ENCODE assay signal across 18 cellular contexts in the genomic region with DNA sequence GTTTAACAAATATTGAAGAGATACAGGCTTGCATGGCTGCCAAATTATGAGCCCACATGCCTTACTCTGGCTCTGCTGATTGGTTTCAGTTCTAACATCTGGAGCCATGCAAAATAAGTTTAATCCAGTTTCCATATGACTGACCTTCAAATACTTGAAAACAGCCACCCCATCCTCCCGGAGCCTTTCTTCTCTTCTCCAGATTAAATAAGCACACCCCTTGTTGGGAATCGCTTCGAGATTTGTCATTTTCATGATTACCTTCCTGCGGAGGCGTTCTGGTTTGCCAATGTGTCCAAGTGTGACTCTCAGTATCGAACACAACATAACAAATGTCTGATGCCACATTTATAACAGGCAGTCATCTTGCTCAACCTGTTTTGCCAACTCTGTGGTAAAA.
DNase-seq lines count a peak whose midpoint lies in the region; ATAC-seq and TF ChIP-seq lines count a peak whose summit lies in the region.
"Had no signal": no experiment of that assay in that cellular context is flagged by ENCODE, and none has a peak within 500 bp of the region (broad histone marks: within the 10 kb centered on the region; RNA-seq: fewer than 3 reads in every experiment).

No MANE protein-coding gene starts in this region.

- no peak overlapping the region for H3K4me3 Mint-ChIP-seq in activated T-cell treated with anti-CD3 and anti-CD28 coated beads, Interleukin-2, amount 50 U/mL, for 24 hours
- H3K4me3 Mint-ChIP-seq: activated naive CD8-positive, alpha-beta T cell treated with anti-CD3 and anti-CD28 coated beads, Interleukin-2, amount 50 U/mL, for 24 hours; activated T-cell treated with anti-CD3 and anti-CD28 coated beads, Interleukin-2, amount 50 U/mL, for 4 hours; T-helper 2 cell treated with Interferon-gamma antibody and Interleukin-4, amounts not matched to agents 5 μg/mL and 100 μg/mL, for 36 hours had no signal

- H3K36me3 ChIP-seq in ACC112 (ENCODE audit: insufficient read depth, low read length) (no peaks in the 10 kb centered on the region), GM23248 (ENCODE audit: low read depth) (no peaks in the 10 kb centered on the region), body of pancreas (replicated peaks in 1 of 2; ENCODE audit: insufficient read depth in 1 of 2, low read depth in 2 of 2) (no peaks in the 10 kb centered on the region)
- H3K36me3 ChIP-seq: right lobe of liver had no signal

- no peaks in the 10 kb centered on the region for H3K36me3 Mint-ChIP-seq in activated T-cell treated with anti-CD3 and anti-CD28 coated beads, Interleukin-2, amount 50 U/mL, for 24 hours (ENCODE audit: low read depth)

- no peaks in the 10 kb centered on the region for H3K9me3 ChIP-seq in GM23248 (ENCODE audit: low read depth)
- H3K9me3 ChIP-seq in body of pancreas, result no peaks in the 10 kb centered on the region
- H3K9me3 ChIP-seq: right lobe of liver had no signal

- peak overlapping the region; percentile 73 for H3K4me2 ChIP-seq in GM23248 (ENCODE audit: unreplicated experiment)

- peaks cover 9% of the 10 kb centered on the region for H3F3A ChIP-seq in GM23248 (ENCODE audit: insufficient read depth)

- H3K27me3 ChIP-seq in ACC112 (ENCODE audit: insufficient read depth, low read length) (no peaks in the 10 kb centered on the region), GM23248 (replicated peaks; ENCODE audit: insufficient read depth) (no peaks in the 10 kb centered on the region), body of pancreas (no peaks in the 10 kb centered on the region), foreskin keratinocyte (no peaks in the 10 kb centered on the region)
- H3K27me3 ChIP-seq: right lobe of liver had no signal

- ATAC-seq in body of pancreas (peak; percentile 80), foreskin keratinocyte (peak; percentile 65), GM21526 (IDR thresholded peaks at IDR 0.05; ENCODE audit: low FRiP score, unreplicated experiment) (no peak)
- ATAC-seq: activated naive CD8-positive, alpha-beta T cell treated with anti-CD3 and anti-CD28 coated beads, Interleukin-2, amount 50 U/mL, for 24 hours; activated T-cell treated with anti-CD3 and anti-CD28 coated beads, Interleukin-2, amount 50 U/mL, for 4 hours; esophagus mucosa; right lobe of liver had no signal

- no peak for TF ChIP-seq POLR2A in body of pancreas (IDR thresholded peaks at IDR 0.05)

- peaks cover 9% of the 10 kb centered on the region for H3K4me1 Mint-ChIP-seq in activated T-cell treated with anti-CD3 and anti-CD28 coated beads, Interleukin-2, amount 50 U/mL, for 24 hours (ENCODE audit: low read depth)

- H3K4me1 ChIP-seq in ACC112 (ENCODE audit: control insufficient read depth, insufficient read depth, low read length, unreplicated experiment), result peaks cover 8% of the 10 kb centered on the region
- peaks cover 8% of the 10 kb centered on the region for H3K4me1 ChIP-seq in GM23248 (ENCODE audit: insufficient read depth)
- peaks cover 15% of the 10 kb centered on the region for H3K4me1 ChIP-seq in body of pancreas
- no peaks in the 10 kb centered on the region for H3K4me1 ChIP-seq in foreskin keratinocyte
- H3K4me1 ChIP-seq: right lobe of liver had no signal

- H3K9ac ChIP-seq in GM23248, result peak overlapping the region; percentile 20

- H3K9me3 Mint-ChIP-seq in activated T-cell treated with anti-CD3 and anti-CD28 coated beads, Interleukin-2, amount 50 U/mL, for 24 hours, result no peaks in the 10 kb centered on the region
- H3K9me3 Mint-ChIP-seq: activated naive CD8-positive, alpha-beta T cell treated with anti-CD3 and anti-CD28 coated beads, Interleukin-2, amount 50 U/mL, for 24 hours; activated T-cell treated with anti-CD3 and anti-CD28 coated beads, Interleukin-2, amount 50 U/mL, for 4 hours; T-helper 2 cell treated with Interferon-gamma antibody and Interleukin-4, amounts not matched to agents 5 μg/mL and 100 μg/mL, for 36 hours had no signal

- DNase-seq in GM23248 (peak; percentile 82), body of pancreas (peak; percentile 16 to 49 (median 40)), foreskin keratinocyte (peak; percentile 44 to 51), substantia nigra (lab: John Stamatoyannopoulos, UW) (no peak), NCI-H82 treated with DMSO at 0.1 percent for 48 hours (lab: John Stamatoyannopoulos, UW; ENCODE audit: unreplicated experiment) (no peak)
- no peak for DNase-seq in activated T-cell treated with anti-CD3 and anti-CD28 coated beads, Interleukin-2, amount 50 U/mL, for 24 hours
- DNase-seq: activated CD4-positive, alpha-beta T cell treated with anti-CD3 and anti-CD28 coated beads for 48 hours; activated naive CD8-positive, alpha-beta T cell treated with anti-CD3 and anti-CD28 coated beads, Interleukin-2, amount 50 U/mL, for 24 hours; activated T-cell treated with anti-CD3 and anti-CD28 coated beads, Interleukin-2, amount 50 U/mL, for 4 hours; Kasumi-1; NCI-H187 treated with DMSO at 0.1 percent for 48 hours; right lobe of liver; stimulated activated CD4-positive, alpha-beta T cell treated with anti-CD3 and anti-CD28 coated beads, Interleukin-4, amount 100 ng/mL, for 24 hours had no signal

- in situ Hi-C loops in GM23248 (cut with MboI), result no loop called here

- no peaks in the 10 kb centered on the region for H3K27me3 Mint-ChIP-seq in activated T-cell treated with anti-CD3 and anti-CD28 coated beads, Interleukin-2, amount 50 U/mL, for 24 hours
- H3K27me3 Mint-ChIP-seq: activated naive CD8-positive, alpha-beta T cell treated with anti-CD3 and anti-CD28 coated beads, Interleukin-2, amount 50 U/mL, for 24 hours had no signal

- H3K79me2 ChIP-seq in ACC112 (ENCODE audit: control insufficient read depth, insufficient read depth, low read length, unreplicated experiment) (no peaks in the 10 kb centered on the region), GM23248 (ENCODE audit: insufficient read depth) (no peaks in the 10 kb centered on the region)

- no peak for TF ChIP-seq CTCF in body of pancreas (IDR thresholded peaks at IDR 0.05)
- no peak for TF ChIP-seq CTCF in foreskin keratinocyte (conservative IDR thresholded peaks at IDR 0.05)

- H3K4me3 ChIP-seq in ACC112 (ENCODE audit: low read depth, low read length), result peak overlapping the region; percentile 52
- peak overlapping the region; percentile 50 for H3K4me3 ChIP-seq in GM23248
- no peak overlapping the region for H3K4me3 ChIP-seq in body of pancreas
- H3K4me3 ChIP-seq: right lobe of liver had no signal

- peak overlapping the region; percentile 36 for H2AFZ ChIP-seq in ACC112 (ENCODE audit: low read length, unreplicated experiment)
- peak overlapping the region; percentile 50 for H2AFZ ChIP-seq in GM23248

- 1 to 2% methylated on average over 6 of the region's 6 CpGs for WGBS in GM23248 (ENCODE audit: low coverage in 1 of 2, low lambda C conversion rate in 2 of 2, missing lambda C conversion rate in 2 of 2), 2 experiments
- WGBS in body of pancreas, 2 donors, result 3 to 11% methylated on average over 6 of the region's 6 CpGs

- intact Hi-C loops in body of pancreas (cut with DNase I), result no loop called here

- H3K27ac Mint-ChIP-seq in activated T-cell treated with anti-CD3 and anti-CD28 coated beads, Interleukin-2, amount 50 U/mL, for 24 hours, result no peak overlapping the region
- H3K27ac Mint-ChIP-seq: activated naive CD8-positive, alpha-beta T cell treated with anti-CD3 and anti-CD28 coated beads, Interleukin-2, amount 50 U/mL, for 24 hours; T-helper 2 cell treated with Interferon-gamma antibody and Interleukin-4, amounts not matched to agents 5 μg/mL and 100 μg/mL, for 36 hours had no signal

- no peaks in the 10 kb centered on the region for H3K9me2 ChIP-seq in GM23248 (ENCODE audit: insufficient read depth)

- H3K27ac ChIP-seq in ACC112 (ENCODE audit: low read depth, low read length), result no peak overlapping the region
- H3K27ac ChIP-seq in GM23248, result peak overlapping the region; percentile 47
- peak overlapping the region; percentile 18 to 76 (median 40) for H3K27ac ChIP-seq in body of pancreas
- H3K27ac ChIP-seq in foreskin keratinocyte, result no peak overlapping the region
- H3K27ac ChIP-seq in substantia nigra (ENCODE audit: low read depth, low read length, poor library complexity, severe bottlenecking), result no peak overlapping the region
- H3K27ac ChIP-seq: 22Rv1, right lobe of liver had no signal

- no peaks in the 10 kb centered on the region for H4K20me1 ChIP-seq in GM23248 (ENCODE audit: insufficient read depth)

Comparison
In these comparisons a context has a peak if more than half of its experiments do, and no peak if none do; other contexts are left out.
1. H3K27ac ChIP-seq: peak in GM23248 (single experiment) and body of pancreas (4 of 4); none in ACC112 (single experiment), foreskin keratinocyte (single experiment) and substantia nigra (single experiment).
2. H3K4me3 ChIP-seq: peak in ACC112 (single experiment) and GM23248 (single experiment); none in body of pancreas (0 of 2).
3. DNase-seq: peak in GM23248 (single experiment), body of pancreas (4 of 4) and foreskin keratinocyte (2 of 2); none in substantia nigra (0 of 49), NCI-H82 treated with DMSO at 0.1 percent for 48 hours (single experiment) and activated T-cell treated with anti-CD3 and anti-CD28 coated beads, Interleukin-2, amount 50 U/mL, for 24 hours (single experiment).